In the genomic region with DNA sequence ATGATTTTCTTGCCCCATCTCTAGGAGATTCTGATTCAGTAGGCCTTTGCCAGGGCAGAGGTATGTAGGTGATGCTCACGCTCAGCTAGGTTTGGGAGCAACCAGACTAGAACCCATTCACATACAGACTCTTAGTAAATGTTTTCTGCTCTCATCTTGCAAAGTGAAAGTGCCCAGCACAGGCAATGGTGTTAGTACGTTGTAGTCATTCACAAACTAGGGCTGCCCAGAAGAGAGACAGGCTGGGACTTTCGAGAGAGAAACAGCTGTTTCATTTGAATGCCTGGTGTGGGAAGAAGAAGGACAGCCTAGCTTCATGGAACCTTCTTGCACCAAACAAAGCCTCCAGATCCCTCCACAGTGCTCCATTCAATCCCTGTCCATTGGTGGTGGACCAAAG, we compare ENCODE assay signal across 28 cellular contexts. TPM values are rescaled to one million over a fixed set of nuclear protein-coding genes. Genes with fewer than 3 reads are reported as not detected.
DNase-seq lines count a peak whose midpoint lies in the region; ATAC-seq lines count a peak whose summit lies in the region.
"Had no signal": no experiment of that assay in that cellular context is flagged by ENCODE, and none has a peak within 500 bp of the region (broad histone marks: within the 10 kb centered on the region; RNA-seq: fewer than 3 reads in every experiment).

No MANE protein-coding gene starts in this region.

- H2BK15ac ChIP-seq in mesenchymal stem cell (ENCODE audit: low read depth, poor library complexity, severe bottlenecking), result no peak overlapping the region

- H3K4me3 ChIP-seq in Karpas-422 (ENCODE audit: low read length), result no peak overlapping the region
- H3K4me3 ChIP-seq in mesenchymal stem cell (ENCODE audit: insufficient read depth in 1 of 2, low read depth in 1 of 2, low read length in 2 of 2), result no peak overlapping the region
- H3K4me3 ChIP-seq: colonic mucosa, HAP-1, skin epidermis, upper lobe of right lung had no signal

- no peaks in the 10 kb centered on the region for H3K79me2 ChIP-seq in Karpas-422 (ENCODE audit: low read length)

- DNase-seq in memory B cell (ENCODE audit: low spot score in 2 of 2) (no peak), Karpas-422 (no peak), activated gamma-delta T cell treated with Interleukin-2 at 50 U/mL for 16 hours (no peak), mesenchymal stem cell (no peak)
- DNase-seq in activated CD4-positive, alpha-beta T cell treated with anti-CD3 and anti-CD28 coated beads, Interleukin-2, amount 50 U/mL, for 4 hours, result no peak
- DNase-seq: activated CD8-positive, alpha-beta memory T cell treated with anti-CD3 and anti-CD28 coated beads, Interleukin-2, amount 10 ng/mL, durations not matched to agents 7 days and 5 days; activated naive CD4-positive, alpha-beta T cell treated with anti-CD3 and anti-CD28 coated beads, Interleukin-2, amount 50 U/mL, for 16 hours; anterior cingulate cortex; colonic mucosa; natural killer cell; NCI-H1417; NCI-H2081 treated with DMSO at 0.1 percent for 48 hours; NCI-H345; NCI-H82; OCI-M1; stimulated activated CD4-positive, alpha-beta T cell treated with anti-CD3 and anti-CD28 coated beads, Interleukin-1b, Interleukin-23, amount 100 ng/mL, for 48 hours; T-helper 9 cell; upper lobe of right lung; WERI-Rb-1 had no signal

- H3K9me2 ChIP-seq in Karpas-422 (replicated peaks; ENCODE audit: insufficient read depth, low read length), result no peaks in the 10 kb centered on the region

- H3K14ac ChIP-seq in mesenchymal stem cell (ENCODE audit: low read length in 2 of 2), result no peak overlapping the region

- H3K27me3 ChIP-seq in Karpas-422 (ENCODE audit: low read length) (no peaks in the 10 kb centered on the region), mesenchymal stem cell (ENCODE audit: control insufficient read depth in 1 of 2, insufficient read depth in 1 of 2, low read length in 2 of 2) (no peaks in the 10 kb centered on the region)
- H3K27me3 ChIP-seq: colonic mucosa, foreskin keratinocyte, upper lobe of right lung had no signal

- no peak overlapping the region for H3K4me2 ChIP-seq in Karpas-422 (ENCODE audit: low read depth, low read length, poor library complexity, severe bottlenecking)
- H3K4me2 ChIP-seq in mesenchymal stem cell (ENCODE audit: low read length, poor library complexity, severe bottlenecking), result no peak overlapping the region

- H3K27ac ChIP-seq in Karpas-422 (ENCODE audit: low read length) (no peak overlapping the region), mesenchymal stem cell (ENCODE audit: low read length, poor library complexity, severe bottlenecking) (no peak overlapping the region)
- H3K27ac ChIP-seq: colonic mucosa, foreskin keratinocyte, skin epidermis, upper lobe of right lung, WERI-Rb-1 had no signal

- no peaks in the 10 kb centered on the region for H3K9me3 Mint-ChIP-seq in memory B cell
- H3K9me3 Mint-ChIP-seq: activated CD4-positive, alpha-beta T cell treated with anti-CD3 and anti-CD28 coated beads, Interleukin-2, amount 10 ng/mL, durations not matched to agents 24 days and 14 days; activated T-helper 1 cell treated with anti-CD3 and anti-CD28 coated beads, Interleukin-12 subunit alpha, Interleukin-12 subunit beta, Interleukin-2, Interleukin-4 antibody, amounts not matched to agents 30 ng/mL and 10 ng/mL and 1 ng/mL, durations not matched to agents 14 hours and 24 hours and 36 hours; natural killer cell had no signal

- H4K20me1 ChIP-seq in Karpas-422 (ENCODE audit: insufficient read depth, low read depth, low read length), result no peaks in the 10 kb centered on the region; the same call in 1 of the 2 replicates

- peaks cover 52% of the 10 kb centered on the region; the same call in 1 of the 2 replicates for H3K36me3 ChIP-seq in Karpas-422 (ENCODE audit: insufficient read depth, low read length)
- peaks cover 27 to 55% of the 10 kb centered on the region in 2 experiments for H3K36me3 ChIP-seq in mesenchymal stem cell (ENCODE audit: control insufficient read depth in 1 of 2, insufficient read depth in 2 of 2, low read depth in 1 of 2, low read length in 2 of 2)

- no peaks in the 10 kb centered on the region for H3K9me3 ChIP-seq in Karpas-422 (ENCODE audit: low read length)
- H3K9me3 ChIP-seq in mesenchymal stem cell (ENCODE audit: control insufficient read depth, low read length), result no peaks in the 10 kb centered on the region
- H3K9me3 ChIP-seq: colonic mucosa, HAP-1, upper lobe of right lung had no signal

- H2BK120ac ChIP-seq in mesenchymal stem cell (ENCODE audit: low read depth, low read length), result no peak overlapping the region

- no peak overlapping the region for H3K4me3 Mint-ChIP-seq in memory B cell
- H3K4me3 Mint-ChIP-seq: activated CD4-positive, alpha-beta T cell treated with anti-CD3 and anti-CD28 coated beads, Interleukin-2, amount 10 ng/mL, durations not matched to agents 24 days and 14 days; activated CD8-positive, alpha-beta memory T cell treated with anti-CD3 and anti-CD28 coated beads, Interleukin-2, amount 10 ng/mL, durations not matched to agents 7 days and 5 days; activated T-helper 1 cell treated with anti-CD3 and anti-CD28 coated beads, Interleukin-12 subunit alpha, Interleukin-12 subunit beta, Interleukin-2, Interleukin-4 antibody, amounts not matched to agents 30 ng/mL and 10 ng/mL and 1 ng/mL, durations not matched to agents 14 hours and 24 hours and 36 hours; natural killer cell had no signal

- H4K8ac ChIP-seq in mesenchymal stem cell (ENCODE audit: low read length), result no peak overlapping the region

- H3K4me1 Mint-ChIP-seq in memory B cell, result peaks cover 3% of the 10 kb centered on the region

- H3K4ac ChIP-seq in mesenchymal stem cell (ENCODE audit: low read depth in 1 of 2, low read length in 2 of 2), result no peak overlapping the region

- H2BK12ac ChIP-seq in mesenchymal stem cell (ENCODE audit: low read length in 2 of 2), result no peak overlapping the region

- no peak overlapping the region for H2AK5ac ChIP-seq in mesenchymal stem cell (ENCODE audit: low read length, severe bottlenecking)

- H4K91ac ChIP-seq in mesenchymal stem cell (ENCODE audit: low read length), result no peak overlapping the region

- no peak overlapping the region for H2BK5ac ChIP-seq in mesenchymal stem cell (ENCODE audit: low read depth, low read length, poor library complexity, severe bottlenecking)

- H3K9ac ChIP-seq in Karpas-422 (ENCODE audit: low read length), result no peak overlapping the region
- H3K9ac ChIP-seq in mesenchymal stem cell (ENCODE audit: low read length), result no peak overlapping the region

- peaks cover 10% of the 10 kb centered on the region for H3K79me1 ChIP-seq in mesenchymal stem cell (replicated peaks; ENCODE audit: low read length, poor library complexity, severe bottlenecking)

- no peaks in the 10 kb centered on the region for H3K4me1 ChIP-seq in Karpas-422 (ENCODE audit: low read length)
- H3K4me1 ChIP-seq in mesenchymal stem cell (ENCODE audit: control insufficient read depth, insufficient read depth, low read depth, low read length), result peaks cover 6% of the 10 kb centered on the region
- H3K4me1 ChIP-seq: colonic mucosa, foreskin keratinocyte had no signal

- H2AFZ ChIP-seq in Karpas-422 (ENCODE audit: low read length) (no peak overlapping the region), mesenchymal stem cell (ENCODE audit: low read depth, low read length) (no peak overlapping the region)

- H3K27ac Mint-ChIP-seq in memory B cell, result peak overlapping the region; percentile 70
- H3K27ac Mint-ChIP-seq: activated CD4-positive, alpha-beta T cell treated with anti-CD3 and anti-CD28 coated beads, Interleukin-2, amount 10 ng/mL, durations not matched to agents 24 days and 14 days; activated CD8-positive, alpha-beta memory T cell treated with anti-CD3 and anti-CD28 coated beads, Interleukin-2, amount 10 ng/mL, durations not matched to agents 7 days and 5 days; activated T-helper 1 cell treated with anti-CD3 and anti-CD28 coated beads, Interleukin-12 subunit alpha, Interleukin-12 subunit beta, Interleukin-2, Interleukin-4 antibody, amounts not matched to agents 30 ng/mL and 10 ng/mL and 1 ng/mL, durations not matched to agents 14 hours and 24 hours and 36 hours had no signal

- H3K27me3 Mint-ChIP-seq in memory B cell, result no peaks in the 10 kb centered on the region
- H3K27me3 Mint-ChIP-seq: activated CD4-positive, alpha-beta T cell treated with anti-CD3 and anti-CD28 coated beads, Interleukin-2, amount 10 ng/mL, durations not matched to agents 24 days and 14 days; activated CD8-positive, alpha-beta memory T cell treated with anti-CD3 and anti-CD28 coated beads, Interleukin-2, amount 10 ng/mL, durations not matched to agents 7 days and 5 days had no signal

- no peak overlapping the region for H3K18ac ChIP-seq in mesenchymal stem cell (ENCODE audit: low read depth in 1 of 2, low read length in 2 of 2)

- WGBS in mesenchymal stem cell, result 100% methylated on average over 3 of the region's 3 CpGs

- H3K23ac ChIP-seq in mesenchymal stem cell (ENCODE audit: low read length in 2 of 2), result no peak overlapping the region

- H3K36me3 Mint-ChIP-seq in memory B cell, result peaks cover 20% of the 10 kb centered on the region

- ATAC-seq in GM18508 (IDR thresholded peaks at IDR 0.05; ENCODE audit: insufficient read depth, unreplicated experiment), result peak; percentile 42
- peak; percentile 40 for ATAC-seq in GM19463 (IDR thresholded peaks at IDR 0.05; ENCODE audit: unreplicated experiment)
- peak; percentile 40 for ATAC-seq in HG02885 (IDR thresholded peaks at IDR 0.05; ENCODE audit: poor library complexity, unreplicated experiment)
- no peak for ATAC-seq in memory B cell (ENCODE audit: low read depth)
- ATAC-seq: left lobe of liver, natural killer cell, upper lobe of right lung had no signal

RNA-seq across cellular contexts. Expression of a gene that starts 19.4 kb away (rescaled TPM):
- total RNA-seq in Karpas-422 (2014; rRNA removed; shearing (Covaris generic); ENCODE audit: low replicate concordance), result 44.8 and 88.0 TPM in 2 replicates
- 42.0 TPM for polyA plus RNA-seq in mesenchymal stem cell (2013, experiment 1 of 2)
- 43.3 TPM for polyA plus RNA-seq in mesenchymal stem cell (2013, experiment 2 of 2)
